In genomic region chr1:23019851-23020625, GRCh38 we compare ENCODE assay signal across 8 cellular contexts. TPM values are rescaled to one million over a fixed set of nuclear protein-coding genes. Genes with fewer than 3 reads are reported as not detected.
DNase-seq lines count a peak whose midpoint lies in the region; ATAC-seq and TF ChIP-seq lines count a peak whose summit lies in the region.

No MANE protein-coding gene starts in this region.

- peak overlapping the region; percentile 35 to 73 for H3K4me3 ChIP-seq in DND-41 (ENCODE audit: low read depth in 1 of 2, low read length in 2 of 2)
- peak overlapping the region; percentile 85 for H3K4me3 ChIP-seq in Jurkat, Clone E6-1 (ENCODE audit: low read length)
- peak overlapping the region; percentile 82 to 97 (median 87) for H3K4me3 ChIP-seq in liver (ENCODE audit: low read depth in 1 of 3, low read length in 3 of 3)

- H3K27ac Mint-ChIP-seq in stimulated activated effector memory CD8-positive, alpha-beta T cell treated with anti-CD3 and anti-CD28 coated beads, Interleukin-12 subunit alpha, Interleukin-12 subunit beta, amount 100 ng/mL, for 72 hours: peak overlapping the region; percentile 93

- ATAC-seq in DND-41 (ENCODE audit: insufficient read depth, low read depth) (peak; percentile 37), GM21526 (IDR thresholded peaks at IDR 0.05; ENCODE audit: low FRiP score, unreplicated experiment) (peak; percentile 22)
- peak; percentile 38 for ATAC-seq in stimulated activated effector memory CD8-positive, alpha-beta T cell treated with anti-CD3 and anti-CD28 coated beads, Interleukin-12 subunit alpha, Interleukin-12 subunit beta, amount 100 ng/mL, for 72 hours

- peaks cover 33% of the 10 kb centered on the region; the same call in 1 of the 2 replicates for H4K20me1 ChIP-seq in DND-41 (ENCODE audit: insufficient read depth, low read length)

- peaks cover 4% of the 10 kb centered on the region for H3K36me3 Mint-ChIP-seq in stimulated activated effector memory CD8-positive, alpha-beta T cell treated with anti-CD3 and anti-CD28 coated beads, Interleukin-12 subunit alpha, Interleukin-12 subunit beta, amount 100 ng/mL, for 72 hours

- peak overlapping the region; percentile 87 for H3K4me2 ChIP-seq in DND-41 (ENCODE audit: insufficient read depth, low read length)

- TF ChIP-seq CTCF in DND-41 (IDR thresholded peaks at IDR 0.05; ENCODE audit: borderline replicate concordance, extremely low read depth, low read length, poor library complexity, severe bottlenecking): no peak
- TF ChIP-seq CTCF in liver (IDR thresholded peaks at IDR 0.05; ENCODE audit: low read depth, low read length, missing input control): no peak

- peaks cover 4% of the 10 kb centered on the region for H3K9me3 Mint-ChIP-seq in stimulated activated effector memory CD8-positive, alpha-beta T cell treated with anti-CD3 and anti-CD28 coated beads, Interleukin-12 subunit alpha, Interleukin-12 subunit beta, amount 100 ng/mL, for 72 hours

- H3K4me1 Mint-ChIP-seq in stimulated activated effector memory CD8-positive, alpha-beta T cell treated with anti-CD3 and anti-CD28 coated beads, Interleukin-12 subunit alpha, Interleukin-12 subunit beta, amount 100 ng/mL, for 72 hours: peaks cover 55% of the 10 kb centered on the region

- peak; percentile 49 for DNase-seq in DND-41
- peak; percentile 32 for DNase-seq in Jurkat, Clone E6-1 (ENCODE audit: low read depth, low spot score)
- peak; percentile 35 for DNase-seq in activated CD4-positive, CD25-positive, alpha-beta regulatory T cell treated with anti-CD3 and anti-CD28 coated beads, Interleukin-2, amount 50 U/mL, for 72 hours
- peak; percentile 66 for DNase-seq in dermis blood vessel endothelial cell
- peak in 1 of 2 donors; percentile 62 for DNase-seq in stimulated activated effector memory CD8-positive, alpha-beta T cell treated with anti-CD3 and anti-CD28 coated beads, Interleukin-12 subunit alpha, Interleukin-12 subunit beta, amount 100 ng/mL, for 72 hours (ENCODE audit: low spot score in 2 of 2)
- no peak for DNase-seq in NCI-H2029 (lab: John Stamatoyannopoulos, UW)

- peak overlapping the region; percentile 77 for H3K4me3 Mint-ChIP-seq in stimulated activated effector memory CD8-positive, alpha-beta T cell treated with anti-CD3 and anti-CD28 coated beads, Interleukin-12 subunit alpha, Interleukin-12 subunit beta, amount 100 ng/mL, for 72 hours

- peaks cover 20% of the 10 kb centered on the region for H3K36me3 ChIP-seq in DND-41 (ENCODE audit: insufficient read depth, low read length)
- H3K36me3 ChIP-seq in liver (ENCODE audit: control insufficient read depth in 4 of 4, insufficient read depth in 3 of 4, low read depth in 1 of 4, low read length in 3 of 4): peaks cover 0 to 1% (median 0%) of the 10 kb centered on the region in 4 donors

- WGBS in liver: under 1% methylated on average over 43 of the region's 43 CpGs

- H3K27ac ChIP-seq in DND-41 (ENCODE audit: low read length) (peak overlapping the region; percentile 72), liver (ENCODE audit: low read depth in 1 of 2, low read length in 2 of 2) (peak overlapping the region; percentile 70 to 87)

- H3K27me3 ChIP-seq in DND-41 (ENCODE audit: insufficient read depth, low read length, poor library complexity) (no peaks in the 10 kb centered on the region), liver (ENCODE audit: control insufficient read depth in 4 of 4, insufficient read depth in 4 of 4, low read length in 3 of 4) (no peaks in the 10 kb centered on the region)

- TF ChIP-seq RAD21 in liver (IDR thresholded peaks at IDR 0.05): no peak

- peak overlapping the region; percentile 97 for H2AFZ ChIP-seq in DND-41 (ENCODE audit: low read depth, low read length)

- H3K4me1 ChIP-seq in DND-41 (ENCODE audit: insufficient read depth, low read length) (peaks cover 33% of the 10 kb centered on the region), liver (ENCODE audit: control insufficient read depth in 4 of 4, insufficient read depth in 4 of 4, low read length in 3 of 4) (peaks cover 0 to 12% (median 8%) of the 10 kb centered on the region in 4 donors)

- H3K9me3 ChIP-seq in DND-41 (ENCODE audit: insufficient read depth, low read length, severe bottlenecking) (peaks cover 12% of the 10 kb centered on the region), liver (ENCODE audit: control insufficient read depth in 4 of 4, low read length in 3 of 4) (no peaks in the 10 kb centered on the region)

- H3K9ac ChIP-seq in DND-41 (ENCODE audit: low read depth, low read length) (peak overlapping the region; percentile 96), liver (ENCODE audit: low read depth in 1 of 2, low read length in 2 of 2) (peak overlapping the region; percentile 86 to 88)

- peaks cover 62% of the 10 kb centered on the region for H3K79me2 ChIP-seq in DND-41 (ENCODE audit: insufficient read depth, low read length)

TF ChIP-seq in liver, 16 proteins besides CTCF, POLR2A, EP300 and RAD21:
- TF ChIP-seq YY1 (IDR thresholded peaks at IDR 0.05) (peak; percentile 39), MAX (IDR thresholded peaks at IDR 0.05) (no peak)

RNA-seq across cellular contexts. Expression of gene KDM1A, which starts 0.8 kb away (rescaled TPM):
- 157 TPM for polyA plus RNA-seq in Jurkat, Clone E6-1 (2012; ENCODE audit: insufficient read depth, insufficient read length)
- total RNA-seq in dermis blood vessel endothelial cell: 108 and 119 TPM in 2 replicates
- total RNA-seq in liver: 10 to 100 TPM; 28.3 to 46.7 TPM
- polyA plus RNA-seq in liver: 10 to 100 TPM in 1 of 2 donors, 1 to 10 TPM in 1; 7.4 to 14.7 TPM

RNA-seq across cellular contexts. Expression of gene TEX46, which starts 4.4 kb away (rescaled TPM):
- not detected for polyA plus RNA-seq in Jurkat, Clone E6-1 (2012; ENCODE audit: insufficient read depth, insufficient read length)
- total RNA-seq in dermis blood vessel endothelial cell: not detected in 2 replicates
- total RNA-seq in liver: not detected
- polyA plus RNA-seq in liver: not detected

RNA-seq across cellular contexts. Expression of gene LACTBL1, which starts 47.4 kb away (rescaled TPM):
- not detected for polyA plus RNA-seq in Jurkat, Clone E6-1 (2012; ENCODE audit: insufficient read depth, insufficient read length)
- total RNA-seq in dermis blood vessel endothelial cell (not detected in 2 replicates), liver (not detected)
- not detected for polyA plus RNA-seq in liver
